In the genomic region with DNA sequence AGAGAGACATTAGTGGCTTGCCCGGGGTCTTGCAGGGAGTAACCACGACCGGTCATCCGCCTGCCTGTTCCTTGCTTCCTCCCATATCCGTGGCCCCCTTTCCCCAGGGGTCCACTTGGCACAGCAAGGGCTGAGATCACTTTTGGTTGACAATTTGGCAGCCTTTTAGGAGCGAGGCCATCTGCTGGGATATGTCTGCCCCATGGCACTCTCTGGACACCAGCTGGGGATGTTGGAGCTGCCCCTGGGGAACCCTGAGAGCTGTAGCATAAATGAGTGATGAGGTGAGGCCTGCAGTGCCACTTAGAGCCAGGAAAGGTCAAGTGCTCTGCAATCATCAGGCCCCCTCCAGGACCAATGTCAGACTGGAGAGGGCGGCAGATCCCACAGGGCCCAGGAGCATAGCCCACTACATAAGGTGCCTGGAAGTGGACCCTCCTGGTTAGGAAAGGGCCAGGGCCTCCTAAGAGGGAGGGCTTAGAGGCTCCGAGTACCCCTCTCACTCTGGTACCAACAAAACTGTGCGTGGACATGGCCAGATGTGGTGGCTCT, we compare ENCODE assay signal across 1 cellular context.
TF ChIP-seq lines count a peak whose summit lies in the region.

No MANE protein-coding gene starts in this region.

TF ChIP-seq in GM23338, 12 proteins besides CTCF, POLR2A, EP300 and RAD21 (continued from another document):
- TF ChIP-seq NANOG (IDR thresholded peaks at IDR 0.05; ENCODE audit: borderline replicate concordance) (no peak), STAT1 (IDR thresholded peaks at IDR 0.05; ENCODE audit: unreplicated experiment) (no peak), CREB1 (CRISPR knock-in tag; IDR thresholded peaks at IDR 0.05; ENCODE audit: low read depth) (no peak)
